4 cellular contexts compared by ENCODE assay signal in genomic region chr4:188796600-188796999, GRCh38.
DNase-seq lines count a peak whose midpoint lies in the region; ATAC-seq, FAIRE-seq and TF ChIP-seq lines count a peak whose summit lies in the region.
"Not testable (repeated sequence)": the region's sequence is repeated elsewhere in the genome, so short reads cannot be mapped to it uniquely, and the experiment has no call there.

No MANE protein-coding gene starts in this region.

- not testable (repeated sequence) for H3K4me1 ChIP-seq in GM12878 (ENCODE audit: control insufficient read depth, insufficient read depth, low read length); neuronal stem cell (ENCODE audit: control insufficient read depth in 2 of 2, insufficient read depth in 1 of 2, low read depth in 1 of 2, low read length in 2 of 2); testis

- H2BK5ac ChIP-seq in neuronal stem cell (ENCODE audit: low read length): not testable (repeated sequence)

- H2BK15ac ChIP-seq in neuronal stem cell (ENCODE audit: low read length): not testable (repeated sequence)

- DNase-seq in DMS53 (lab: John Stamatoyannopoulos, UW) (peak; percentile 51), testis (peak; percentile 26)
- DNase-seq in GM12878 (ENCODE audit: low read depth, low spot score); neuronal stem cell (ENCODE audit: low spot score): not testable (repeated sequence)

- not testable (repeated sequence) for H3K4me3 ChIP-seq in GM12878; neuronal stem cell (ENCODE audit: low read length in 2 of 2)
- peak overlapping the region in 1 of 2 donors; percentile 21 for H3K4me3 ChIP-seq in testis

- not testable (repeated sequence) for H3K4ac ChIP-seq in neuronal stem cell (ENCODE audit: low read length)

- BruUV-seq in GM12878 (replicated peaks; lab: Mats Ljungman, UMichigan): not testable (repeated sequence)

- not testable (repeated sequence) for H3K23ac ChIP-seq in neuronal stem cell (ENCODE audit: low read depth, low read length, poor library complexity)

- not testable (repeated sequence) for H3K9ac ChIP-seq in GM12878 (ENCODE audit: control insufficient read depth, insufficient read depth, low read length); neuronal stem cell (ENCODE audit: low read depth, low read length, poor library complexity)

- not testable (repeated sequence) for H4K91ac ChIP-seq in neuronal stem cell (ENCODE audit: low read depth, low read length, poor library complexity)

- TF ChIP-seq POLR2A in GM12878 (IDR thresholded peaks at IDR 0.05; ENCODE audit: low read depth, low read length); testis (IDR thresholded peaks at IDR 0.05): not testable (repeated sequence)

- not testable (repeated sequence) for H4K20me1 ChIP-seq in GM12878 (ENCODE audit: control insufficient read depth, insufficient read depth)

- CTCF ChIA-PET in GM12878 (lab: Yijun Ruan, JAX): not testable (repeated sequence)

- not testable (repeated sequence) for H3K27ac ChIP-seq in GM12878 (ENCODE audit: control insufficient read depth, insufficient read depth); neuronal stem cell (replicated peaks; ENCODE audit: low read length); testis

- H3K9me3 ChIP-seq in GM12878 (replicated peaks; ENCODE audit: control insufficient read depth, insufficient read depth, low read length); neuronal stem cell (replicated peaks in 1 of 2; ENCODE audit: control insufficient read depth in 2 of 2, insufficient read depth in 1 of 2, low read depth in 1 of 2, low read length in 2 of 2); testis: not testable (repeated sequence)

- not testable (repeated sequence) for H2BK120ac ChIP-seq in neuronal stem cell (ENCODE audit: low read depth, low read length)

- RAD21 ChIA-PET in GM12878 (lab: Charles Lee; ENCODE audit: unreplicated experiment): not testable (repeated sequence)

- intact Hi-C loops in GM12878 (cut with micrococcal nuclease; ENCODE audit: unreplicated experiment); testis (cut with DNase I; ENCODE audit: low total_unique reads): not testable (repeated sequence)

- TF ChIP-seq CTCF in GM12878 (IDR thresholded peaks at IDR 0.05 in 2 of 3, conservative IDR thresholded peaks at IDR 0.05 in 1 of 3; ENCODE audit: control insufficient read depth in 2 of 3, extremely low read depth in 1 of 3, insufficient read depth in 1 of 3, low read depth in 3 of 3, low read length in 3 of 3); testis (IDR thresholded peaks at IDR 0.05): not testable (repeated sequence)

- not testable (repeated sequence) for H3K36me3 ChIP-seq in GM12878 (ENCODE audit: control insufficient read depth in 2 of 2, insufficient read depth in 2 of 2, low read length in 1 of 2); neuronal stem cell (replicated peaks in 1 of 2; ENCODE audit: control insufficient read depth in 2 of 2, insufficient read depth in 2 of 2, low read length in 2 of 2); testis (ENCODE audit: low read depth, missing control alignments)

- not testable (repeated sequence) for TF ChIP-seq EP300 in GM12878 (IDR thresholded peaks at IDR 0.05; ENCODE audit: borderline replicate concordance in 1 of 2, control insufficient read depth in 1 of 2, low read depth in 2 of 2, low read length in 2 of 2)

- POLR2A ChIA-PET in GM12878 (lab: Charles Lee): not testable (repeated sequence)

- not testable (repeated sequence) for FAIRE-seq in GM12878 (lab: Jason Lieb, UNC)

- ATAC-seq in GM12878: not testable (repeated sequence)

- H3K79me2 ChIP-seq in GM12878 (ENCODE audit: control insufficient read depth, insufficient read depth, low read length): not testable (repeated sequence)

- H3K27me3 ChIP-seq in GM12878 (replicated peaks in 1 of 2; ENCODE audit: control insufficient read depth in 2 of 2, insufficient read depth in 2 of 2, low read length in 1 of 2); neuronal stem cell (ENCODE audit: control insufficient read depth in 3 of 3, insufficient read depth in 3 of 3, low read depth in 1 of 3, low read length in 3 of 3); testis: not testable (repeated sequence)

- H4K8ac ChIP-seq in neuronal stem cell (ENCODE audit: low read depth, low read length): peak overlapping the region; percentile 26

- H3K79me1 ChIP-seq in neuronal stem cell (ENCODE audit: low read depth, low read length): not testable (repeated sequence)

- H2AK5ac ChIP-seq in neuronal stem cell (ENCODE audit: low read depth, low read length): not testable (repeated sequence)

- H3K14ac ChIP-seq in neuronal stem cell (ENCODE audit: low read length): not testable (repeated sequence)

- not testable (repeated sequence) for H3K18ac ChIP-seq in neuronal stem cell (ENCODE audit: low read length)

- in situ Hi-C loops in GM12878 (cut with MboI): not testable (repeated sequence)

- not testable (repeated sequence) for TF ChIP-seq RAD21 in GM12878 (IDR thresholded peaks at IDR 0.05; ENCODE audit: insufficient read depth, low read depth, low read length)

- not testable (repeated sequence) for H3K4me2 ChIP-seq in GM12878 (ENCODE audit: control insufficient read depth, insufficient read depth); neuronal stem cell (ENCODE audit: insufficient read depth, low read length, poor library complexity, severe bottlenecking)

- WGBS in GM12878 (ENCODE audit: insufficient coverage, insufficient replicate concordance, low lambda C conversion rate, missing lambda C conversion rate): 85% methylated on average over 20 of the region's 46 CpGs
- no CpG with 5 or more reads among the region's 46 CpGs for WGBS in neuronal stem cell (ENCODE audit: extremely low coverage in 2 of 2, insufficient read length in 2 of 2, insufficient replicate concordance in 1 of 2), 2 donors
- 65 to 80% methylated on average over 38 to 43 of the region's 46 CpGs for WGBS in testis, 2 donors

- H2BK12ac ChIP-seq in neuronal stem cell (ENCODE audit: low read length): not testable (repeated sequence)

- H2AFZ ChIP-seq in GM12878 (ENCODE audit: control insufficient read depth, low read depth, low read length); neuronal stem cell (ENCODE audit: low read length): not testable (repeated sequence)

- SMC1A ChIA-PET in GM12878 (lab: Charles Lee; ENCODE audit: uncharacterized antibody, unreplicated experiment): not testable (repeated sequence)

TF ChIP-seq in GM12878, 131 proteins besides CTCF, POLR2A, EP300 and RAD21:
- TF ChIP-seq FOXM1 (IDR thresholded peaks at IDR 0.05; ENCODE audit: low read depth, low read length): peak; percentile 56; the same call in 1 of the 2 replicates
